9 cellular contexts compared by ENCODE assay signal in the genomic region with DNA sequence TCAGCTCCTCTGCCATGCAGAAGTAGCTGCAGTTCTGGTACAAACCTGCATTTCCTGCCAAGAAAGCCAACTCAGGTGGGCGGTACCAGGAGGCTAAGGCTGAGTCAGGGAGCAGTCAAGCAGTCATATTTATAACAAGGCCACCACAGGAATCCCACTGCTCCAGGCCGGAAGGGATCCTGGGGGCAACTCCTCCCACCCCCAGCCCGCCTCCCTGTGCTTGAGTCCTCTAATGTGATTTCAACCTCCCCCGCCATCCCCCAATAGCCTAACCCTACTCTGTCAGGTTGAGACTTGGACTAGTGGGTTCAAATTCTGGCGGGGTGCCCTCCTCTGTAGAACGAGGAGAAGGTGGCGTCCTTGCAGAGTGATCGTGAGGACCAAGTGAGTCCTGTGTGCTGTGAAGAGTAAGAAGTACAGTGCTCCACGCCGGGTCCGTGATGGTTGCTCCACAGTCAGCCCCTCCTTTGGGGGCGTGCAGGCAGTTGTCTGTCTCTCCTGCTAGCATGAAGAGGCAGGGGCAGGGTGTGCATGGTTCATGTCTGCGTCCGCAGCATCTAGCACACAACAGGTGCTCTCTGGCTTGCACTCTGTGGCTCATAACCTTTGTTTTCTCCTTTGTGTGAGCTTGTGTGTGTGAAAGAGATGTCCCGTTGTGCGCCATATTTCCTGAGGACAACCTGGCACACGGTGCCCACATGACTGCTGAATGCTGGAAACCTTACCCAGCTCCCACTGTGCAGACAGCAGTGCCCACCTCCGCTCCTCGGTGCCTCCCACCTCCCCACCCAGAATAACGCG.
A peak's percentile ranks its signal among the peaks of the same experiment; 100 is the strongest.
DNase-seq lines count a peak whose midpoint lies in the region; ATAC-seq, FAIRE-seq and TF ChIP-seq lines count a peak whose summit lies in the region.
"Had no signal": no experiment of that assay in that cellular context is flagged by ENCODE, and none has a peak within 500 bp of the region (broad histone marks: within the 10 kb centered on the region; RNA-seq: fewer than 3 reads in every experiment).

No MANE protein-coding gene starts in this region.

- in situ Hi-C loops in brain microvascular endothelial cell (cut with HindIII; ENCODE audit: low pct_ligation_motif_present, low sequenced_read_pairs) = no loop called here
- in situ Hi-C loops in HepG2 (cut with HindIII; ENCODE audit: extremely low pct_ligation_motif_present, low pct_unique_long_range_greater_than_20kb) = loop anchor here (10.0 kb wide), 1 partner anchor 64 kb away; no protein-coding TSS in a partner anchor

- no peak for FAIRE-seq in A549 (lab: Jason Lieb, UNC)
- no peak for FAIRE-seq in HepG2 (lab: Jason Lieb, UNC)

- peak overlapping the region; percentile 64 for H3K4me2 ChIP-seq in A549
- peak overlapping the region; percentile 69 for H3K4me2 ChIP-seq in HepG2 (ENCODE audit: low read depth, low read length)

- peak overlapping the region; percentile 60 to 94 for H3K27ac ChIP-seq in A549
- no peak overlapping the region for H3K27ac ChIP-seq in brain microvascular endothelial cell
- peak overlapping the region; percentile 63 for H3K27ac ChIP-seq in HepG2 (ENCODE audit: extremely low read length, insufficient read depth, low read length)

- TF ChIP-seq EP300 in A549 (IDR thresholded peaks at IDR 0.05) = no peak
- no peak for TF ChIP-seq EP300 in HepG2 (IDR thresholded peaks at IDR 0.05; ENCODE audit: low read depth in 2 of 2, low read length in 2 of 2)
- no peak for TF ChIP-seq EP300 in HepG2 (CRISPR knock-in tag; IDR thresholded peaks at IDR 0.05; ENCODE audit: borderline replicate concordance)

- POLR2A ChIA-PET in A549 (lab: Yijun Ruan, JAX) (interaction anchor here (1.5 kb wide), 1 partner anchor 79 kb away, joined by 5 read pairs; no protein-coding TSS in a partner anchor), HepG2 (lab: Yijun Ruan, JAX) (interaction anchor here (1.8 kb wide), 2 partner anchors 10 to 22 kb away, joined by 7 to 14 read pairs; no protein-coding TSS in a partner anchor)

- ATAC-seq in A549 = peak; percentile 35 to 57; a peak in 4 of 6 replicates
- ATAC-seq in HepG2 = no peak
- no peak for ATAC-seq in omental fat pad (ENCODE audit: low FRiP score)
- ATAC-seq in HG03439 (IDR thresholded peaks at IDR 0.05; ENCODE audit: unreplicated experiment) = no peak
- no peak for ATAC-seq in GM21390 (IDR thresholded peaks at IDR 0.05; ENCODE audit: unreplicated experiment)
- ATAC-seq: stimulated activated memory B cell treated with anti-CD40 and anti-IgM and Interleukin-4, amounts not matched to agents 10 μg/mL and 1 μg/mL and 100 μg/mL, for 72 hours had no signal

- no peaks in the 10 kb centered on the region for H3K79me2 ChIP-seq in HepG2 (ENCODE audit: insufficient read depth, low read length)

- H3K4me3 ChIP-seq in A549 (no peak overlapping the region), brain microvascular endothelial cell (ENCODE audit: low read depth, low read length) (no peak overlapping the region), HepG2 (replicated peaks in 1 of 3; ENCODE audit: insufficient read depth in 1 of 3, low read depth in 2 of 3, low read length in 3 of 3) (no peak overlapping the region)

- 0 out of 2 replicates have a peak overlapping the region, but pooled peaks have one; percentile 44 for H3K9ac ChIP-seq in HepG2 (ENCODE audit: insufficient read depth, low read depth, low read length)

- TF ChIP-seq CTCF in A549 (IDR thresholded peaks at IDR 0.05) = no peak
- no peak for TF ChIP-seq CTCF in brain microvascular endothelial cell (IDR thresholded peaks at IDR 0.05; ENCODE audit: low read depth, low read length, missing control alignments)
- TF ChIP-seq CTCF in HepG2 (CRISPR knock-in tag; IDR thresholded peaks at IDR 0.05) = no peak
- TF ChIP-seq CTCF in omental fat pad (IDR thresholded peaks at IDR 0.05) = no peak

- no peaks in the 10 kb centered on the region for H3K36me3 ChIP-seq in brain microvascular endothelial cell (replicated peaks)
- peaks cover 0 to 2% of the 10 kb centered on the region in 2 experiments; a peak in 1 of 5 replicates for H3K36me3 ChIP-seq in HepG2 (replicated peaks in 1 of 2; ENCODE audit: control insufficient read depth in 1 of 2, insufficient read depth in 2 of 2, low read length in 2 of 2)

- no peaks in the 10 kb centered on the region for H3K27me3 ChIP-seq in brain microvascular endothelial cell (replicated peaks)
- H3K27me3 ChIP-seq in HepG2 (ENCODE audit: control insufficient read depth in 1 of 2, insufficient read depth in 2 of 2, low read length in 2 of 2) = no peaks in the 10 kb centered on the region

- DNase-seq in A549 (ENCODE audit: low read depth in 1 of 2, low spot score in 1 of 2) (peak; percentile 44 to 61), HT-29 (ENCODE audit: low spot score) (peak; percentile 77), brain microvascular endothelial cell (peak; percentile 72), HepG2 (ENCODE audit: low spot score) (no peak), omental fat pad (ENCODE audit: low spot score) (no peak), GM19238 (ENCODE audit: insufficient read length, low spot score) (no peak)

- no peak for TF ChIP-seq RAD21 in A549 (conservative IDR thresholded peaks at IDR 0.05 in 1 of 2, IDR thresholded peaks at IDR 0.05 in 1 of 2)
- TF ChIP-seq RAD21 in HepG2 (CRISPR knock-in tag; IDR thresholded peaks at IDR 0.05) = no peak

- CTCF ChIA-PET in A549 (lab: Yijun Ruan, JAX) (interaction anchor here (0.6 to 22.8 kb wide), 13 partner anchors 11 to 162 kb away, joined by 3 to 465 read pairs (median 5); no protein-coding TSS in a partner anchor), HepG2 (lab: Yijun Ruan, JAX; ENCODE audit: low intra/inter-chr PET ratio, low total read pairs) (no interaction called here)

- 85% methylated on average over 21 of the region's 21 CpGs for whole genome bisulfite sequencing in A549 (ENCODE audit: missing lambda C conversion rate)
- 98% methylated on average over 15 of the region's 21 CpGs for WGBS in HepG2 (ENCODE audit: low lambda C conversion rate)

- H3K9me3 ChIP-seq in A549 (no peaks in the 10 kb centered on the region), HepG2 (ENCODE audit: low read length) (no peaks in the 10 kb centered on the region)

- H3K4me1 ChIP-seq in A549 (peaks cover 55% of the 10 kb centered on the region), HepG2 (ENCODE audit: insufficient read depth, low read length) (peaks cover 25% of the 10 kb centered on the region)

- no TSS peak for BruUV-seq in HepG2 (replicated peaks; lab: Mats Ljungman, UMichigan)

- intact Hi-C loops in HepG2 (cut with micrococcal nuclease; ENCODE audit: unreplicated experiment) = no loop called here

- TF ChIP-seq POLR2A in A549 (IDR thresholded peaks at IDR 0.05; ENCODE audit: low read length) = no peak
- no peak for TF ChIP-seq POLR2A in HepG2 (IDR thresholded peaks at IDR 0.05; ENCODE audit: insufficient read depth in 1 of 2, low read depth in 2 of 2, low read length in 2 of 2)

- H2AFZ ChIP-seq in HepG2 (ENCODE audit: low read length) = no peak overlapping the region

- no peaks in the 10 kb centered on the region for H4K20me1 ChIP-seq in HepG2 (ENCODE audit: insufficient read depth, low read length)

TF ChIP-seq in A549, 52 proteins besides CTCF, POLR2A, EP300 and RAD21 (continues in another document):
- no peak for TF ChIP-seq PHF8 (IDR thresholded peaks at IDR 0.05; ENCODE audit: borderline replicate concordance, low read depth)
- no peak for TF ChIP-seq KDM1A (IDR thresholded peaks at IDR 0.05; ENCODE audit: low read depth)
- TF ChIP-seq, protein P1, sequence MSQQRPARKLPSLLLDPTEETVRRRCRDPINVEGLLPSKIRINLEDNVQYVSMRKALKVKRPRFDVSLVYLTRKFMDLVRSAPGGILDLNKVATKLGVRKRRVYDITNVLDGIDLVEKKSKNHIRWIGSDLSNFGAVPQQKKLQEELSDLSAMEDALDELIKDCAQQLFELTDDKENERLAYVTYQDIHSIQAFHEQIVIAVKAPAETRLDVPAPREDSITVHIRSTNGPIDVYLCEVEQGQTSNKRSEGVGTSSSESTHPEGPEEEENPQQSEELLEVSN (IDR thresholded peaks at IDR 0.05; ENCODE audit: borderline replicate concordance, low read depth) = no peak
- no peak for TF ChIP-seq HEYL (CRISPR knock-in tag; IDR thresholded peaks at IDR 0.05)
- no peak for TF ChIP-seq HOXB5 (CRISPR knock-in tag; IDR thresholded peaks at IDR 0.05)

TF ChIP-seq in HepG2, 621 proteins besides CTCF, POLR2A, EP300 and RAD21 (continues in another document):
- no peak for TF ChIP-seq ZNF264 (CRISPR knock-in tag; IDR thresholded peaks at IDR 0.05)
- TF ChIP-seq, protein P2, sequence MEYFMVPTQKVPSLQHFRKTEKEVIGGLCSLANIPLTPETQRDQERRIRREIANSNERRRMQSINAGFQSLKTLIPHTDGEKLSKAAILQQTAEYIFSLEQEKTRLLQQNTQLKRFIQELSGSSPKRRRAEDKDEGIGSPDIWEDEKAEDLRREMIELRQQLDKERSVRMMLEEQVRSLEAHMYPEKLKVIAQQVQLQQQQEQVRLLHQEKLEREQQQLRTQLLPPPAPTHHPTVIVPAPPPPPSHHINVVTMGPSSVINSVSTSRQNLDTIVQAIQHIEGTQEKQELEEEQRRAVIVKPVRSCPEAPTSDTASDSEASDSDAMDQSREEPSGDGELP (IDR thresholded peaks at IDR 0.05; ENCODE audit: borderline replicate concordance, low read depth) = no peak
- TF ChIP-seq, protein P3, sequence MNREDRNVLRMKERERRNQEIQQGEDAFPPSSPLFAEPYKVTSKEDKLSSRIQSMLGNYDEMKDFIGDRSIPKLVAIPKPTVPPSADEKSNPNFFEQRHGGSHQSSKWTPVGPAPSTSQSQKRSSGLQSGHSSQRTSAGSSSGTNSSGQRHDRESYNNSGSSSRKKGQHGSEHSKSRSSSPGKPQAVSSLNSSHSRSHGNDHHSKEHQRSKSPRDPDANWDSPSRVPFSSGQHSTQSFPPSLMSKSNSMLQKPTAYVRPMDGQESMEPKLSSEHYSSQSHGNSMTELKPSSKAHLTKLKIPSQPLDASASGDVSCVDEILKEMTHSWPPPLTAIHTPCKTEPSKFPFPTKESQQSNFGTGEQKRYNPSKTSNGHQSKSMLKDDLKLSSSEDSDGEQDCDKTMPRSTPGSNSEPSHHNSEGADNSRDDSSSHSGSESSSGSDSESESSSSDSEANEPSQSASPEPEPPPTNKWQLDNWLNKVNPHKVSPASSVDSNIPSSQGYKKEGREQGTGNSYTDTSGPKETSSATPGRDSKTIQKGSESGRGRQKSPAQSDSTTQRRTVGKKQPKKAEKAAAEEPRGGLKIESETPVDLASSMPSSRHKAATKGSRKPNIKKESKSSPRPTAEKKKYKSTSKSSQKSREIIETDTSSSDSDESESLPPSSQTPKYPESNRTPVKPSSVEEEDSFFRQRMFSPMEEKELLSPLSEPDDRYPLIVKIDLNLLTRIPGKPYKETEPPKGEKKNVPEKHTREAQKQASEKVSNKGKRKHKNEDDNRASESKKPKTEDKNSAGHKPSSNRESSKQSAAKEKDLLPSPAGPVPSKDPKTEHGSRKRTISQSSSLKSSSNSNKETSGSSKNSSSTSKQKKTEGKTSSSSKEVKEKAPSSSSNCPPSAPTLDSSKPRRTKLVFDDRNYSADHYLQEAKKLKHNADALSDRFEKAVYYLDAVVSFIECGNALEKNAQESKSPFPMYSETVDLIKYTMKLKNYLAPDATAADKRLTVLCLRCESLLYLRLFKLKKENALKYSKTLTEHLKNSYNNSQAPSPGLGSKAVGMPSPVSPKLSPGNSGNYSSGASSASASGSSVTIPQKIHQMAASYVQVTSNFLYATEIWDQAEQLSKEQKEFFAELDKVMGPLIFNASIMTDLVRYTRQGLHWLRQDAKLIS (CRISPR knock-in tag; IDR thresholded peaks at IDR 0.05) = no peak
- TF ChIP-seq GFI1 (CRISPR knock-in tag; IDR thresholded peaks at IDR 0.05; ENCODE audit: borderline replicate concordance) = no peak

Comparison
In these comparisons a context has a peak if more than half of its experiments do, and no peak if none do; other contexts are left out.
1. ATAC-seq: peak in A549 (2 of 2); none in HepG2 (single experiment), omental fat pad (single experiment), HG03439 (single experiment) and GM21390 (single experiment).
2. DNase-seq: peak in A549 (2 of 2), HT-29 (single experiment) and brain microvascular endothelial cell (single experiment); none in HepG2 (single experiment), omental fat pad (single experiment) and GM19238 (single experiment).